ENCODE assay signal across 12 cellular contexts in genomic region chr7:117728858-117729257, GRCh38.
DNase-seq lines count a peak whose midpoint lies in the region; ATAC-seq, FAIRE-seq and TF ChIP-seq lines count a peak whose summit lies in the region.
"Had no signal": no experiment of that assay in that cellular context is flagged by ENCODE, and none has a peak within 500 bp of the region (broad histone marks: within the 10 kb centered on the region; RNA-seq: fewer than 3 reads in every experiment).

No MANE protein-coding gene starts in this region.

- H3K27ac ChIP-seq in OCI-LY3 (ENCODE audit: low read length) = peak overlapping the region; percentile 11
- peak overlapping the region; percentile 67 for H3K27ac ChIP-seq in mesenchymal stem cell (ENCODE audit: low read length, poor library complexity, severe bottlenecking)
- no peak overlapping the region for H3K27ac ChIP-seq in tibial nerve
- no peak overlapping the region for H3K27ac ChIP-seq in small intestine (ENCODE audit: low read depth in 1 of 2, low read length in 1 of 2)
- H3K27ac ChIP-seq: adrenal gland; BLaER1 treated with 17β-estradiol and CSF1 and Interleukin-3, amounts not matched to agents 10 nM and 100 nM had no signal

- H2AFZ ChIP-seq in OCI-LY3 (ENCODE audit: low read depth, low read length) = no peak overlapping the region
- H2AFZ ChIP-seq in mesenchymal stem cell (ENCODE audit: low read depth, low read length) = no peak overlapping the region

- no peak overlapping the region for H3K14ac ChIP-seq in mesenchymal stem cell (ENCODE audit: low read length in 2 of 2)

- H3K27me3 ChIP-seq in OCI-LY3 (ENCODE audit: low read depth, low read length) (no peaks in the 10 kb centered on the region), mesenchymal stem cell (ENCODE audit: control insufficient read depth in 1 of 2, insufficient read depth in 1 of 2, low read length in 2 of 2) (no peaks in the 10 kb centered on the region), tibial nerve (no peaks in the 10 kb centered on the region), small intestine (ENCODE audit: control insufficient read depth in 2 of 2, insufficient read depth in 2 of 2, low read length in 2 of 2) (no peaks in the 10 kb centered on the region)
- H3K27me3 ChIP-seq: adrenal gland; BLaER1 treated with 17β-estradiol and CSF1 and Interleukin-3, amounts not matched to agents 10 nM and 100 nM had no signal

- peak; percentile 50 for ATAC-seq in GM18502 (IDR thresholded peaks at IDR 0.05; ENCODE audit: poor library complexity, unreplicated experiment)
- ATAC-seq in HG02678 (IDR thresholded peaks at IDR 0.05; ENCODE audit: unreplicated experiment) = peak; percentile 39

- TF ChIP-seq POLR2A in tibial nerve (IDR thresholded peaks at IDR 0.05) = no peak

- no peaks in the 10 kb centered on the region for H3K36me3 ChIP-seq in OCI-LY3 (replicated peaks; ENCODE audit: low read depth, low read length)
- H3K36me3 ChIP-seq in mesenchymal stem cell (ENCODE audit: control insufficient read depth in 1 of 2, insufficient read depth in 2 of 2, low read depth in 1 of 2, low read length in 2 of 2) = peaks cover 8 to 15% of the 10 kb centered on the region in 2 experiments
- H3K36me3 ChIP-seq in tibial nerve = peaks cover 0 to 21% (median 0%) of the 10 kb centered on the region in 3 donors
- no peaks in the 10 kb centered on the region for H3K36me3 ChIP-seq in small intestine (ENCODE audit: control insufficient read depth in 2 of 2, insufficient read depth in 2 of 2, low read length in 2 of 2)
- H3K36me3 ChIP-seq: adrenal gland; BLaER1 treated with 17β-estradiol and CSF1 and Interleukin-3, amounts not matched to agents 10 nM and 100 nM had no signal

- no peak overlapping the region for H3K23ac ChIP-seq in mesenchymal stem cell (ENCODE audit: low read length in 2 of 2)

- H4K8ac ChIP-seq in mesenchymal stem cell (ENCODE audit: low read length) = no peak overlapping the region

- H2BK12ac ChIP-seq in mesenchymal stem cell (ENCODE audit: low read length in 2 of 2) = no peak overlapping the region

- TF ChIP-seq CTCF in OCI-LY3 (IDR thresholded peaks at IDR 0.05; ENCODE audit: low read depth, low read length) (no peak), tibial nerve (IDR thresholded peaks at IDR 0.05) (no peak)

- no peak overlapping the region for H2BK5ac ChIP-seq in mesenchymal stem cell (ENCODE audit: low read depth, low read length, poor library complexity, severe bottlenecking)

- H3K9ac ChIP-seq in OCI-LY3 (ENCODE audit: low read length) = peak overlapping the region; percentile 1; the same call in 1 of the 2 replicates
- no peak overlapping the region for H3K9ac ChIP-seq in mesenchymal stem cell (ENCODE audit: low read length)

- no peak overlapping the region for H2AK5ac ChIP-seq in mesenchymal stem cell (ENCODE audit: low read length, severe bottlenecking)

- no peaks in the 10 kb centered on the region for H3K79me2 ChIP-seq in OCI-LY3 (ENCODE audit: low read length)

- no peak for TF ChIP-seq EP300 in tibial nerve (IDR thresholded peaks at IDR 0.05)

- peak; percentile 12 for DNase-seq in mesenchymal stem cell
- no peak for DNase-seq in AML-193 (lab: John Stamatoyannopoulos, UW)
- no peak for DNase-seq in epidermal melanocyte (ENCODE audit: insufficient read length, low spot score)
- no peak for DNase-seq in tibial nerve (ENCODE audit: low spot score in 2 of 2)
- DNase-seq in small intestine = no peak
- DNase-seq: adrenal gland, NCI-H1105 had no signal

- H3K4me2 ChIP-seq in OCI-LY3 (ENCODE audit: low read length) (peak overlapping the region; percentile 61), mesenchymal stem cell (ENCODE audit: low read length, poor library complexity, severe bottlenecking) (peak overlapping the region; percentile 18)

- H3K4me3 ChIP-seq in OCI-LY3 (ENCODE audit: low read length) = peak overlapping the region; percentile 35
- H3K4me3 ChIP-seq in mesenchymal stem cell (ENCODE audit: insufficient read depth in 1 of 2, low read depth in 1 of 2, low read length in 2 of 2) = no peak overlapping the region
- H3K4me3 ChIP-seq in tibial nerve = no peak overlapping the region
- no peak overlapping the region for H3K4me3 ChIP-seq in small intestine (ENCODE audit: low read depth in 1 of 2, low read length in 2 of 2)
- H3K4me3 ChIP-seq: adrenal gland; BLaER1 treated with 17β-estradiol and CSF1 and Interleukin-3, amounts not matched to agents 10 nM and 100 nM; lung had no signal

- H4K20me1 ChIP-seq in OCI-LY3 (ENCODE audit: insufficient read depth, low read length) = no peaks in the 10 kb centered on the region
- H4K20me1 ChIP-seq: BLaER1 treated with 17β-estradiol and CSF1 and Interleukin-3, amounts not matched to agents 10 nM and 100 nM had no signal

- no peak overlapping the region for H4K91ac ChIP-seq in mesenchymal stem cell (ENCODE audit: low read length)

- no peak overlapping the region for H3K4ac ChIP-seq in mesenchymal stem cell (ENCODE audit: low read depth in 1 of 2, low read length in 2 of 2)

- no peak for FAIRE-seq in small intestine (lab: Jason Lieb, UNC)

- WGBS in mesenchymal stem cell = 55% methylated on average over 5 of the region's 5 CpGs
- WGBS in tibial nerve, 2 donors = 16 to 21% methylated on average over 5 of the region's 5 CpGs
- WGBS in small intestine, 3 donors = 53 to 71% (median 61%) methylated on average over 5 of the region's 5 CpGs

- H2BK120ac ChIP-seq in mesenchymal stem cell (ENCODE audit: low read depth, low read length) = no peak overlapping the region

- no peaks in the 10 kb centered on the region for H3K79me1 ChIP-seq in mesenchymal stem cell (replicated peaks; ENCODE audit: low read length, poor library complexity, severe bottlenecking)

- H3K9me3 ChIP-seq in OCI-LY3 (ENCODE audit: insufficient read depth, low read length) = no peaks in the 10 kb centered on the region
- no peaks in the 10 kb centered on the region for H3K9me3 ChIP-seq in mesenchymal stem cell (ENCODE audit: control insufficient read depth, low read length)
- H3K9me3 ChIP-seq in tibial nerve = no peaks in the 10 kb centered on the region
- no peaks in the 10 kb centered on the region for H3K9me3 ChIP-seq in small intestine (ENCODE audit: control insufficient read depth, low read depth)
- H3K9me3 ChIP-seq: adrenal gland; BLaER1 treated with 17β-estradiol and CSF1 and Interleukin-3, amounts not matched to agents 10 nM and 100 nM had no signal

- H3K4me1 ChIP-seq in OCI-LY3 (ENCODE audit: low read length) (peaks cover 42% of the 10 kb centered on the region), mesenchymal stem cell (ENCODE audit: control insufficient read depth, insufficient read depth, low read depth, low read length) (peaks cover 5% of the 10 kb centered on the region), tibial nerve (peaks cover 0 to 3% (median 0%) of the 10 kb centered on the region in 4 donors), small intestine (ENCODE audit: control insufficient read depth in 2 of 2, insufficient read depth in 1 of 2, low read depth in 1 of 2, low read length in 1 of 2) (no peaks in the 10 kb centered on the region)
- H3K4me1 ChIP-seq: adrenal gland had no signal

- H3K18ac ChIP-seq in mesenchymal stem cell (ENCODE audit: low read depth in 1 of 2, low read length in 2 of 2) = no peak overlapping the region

- H2BK15ac ChIP-seq in mesenchymal stem cell (ENCODE audit: low read depth, poor library complexity, severe bottlenecking) = no peak overlapping the region

Comparison
In these comparisons a context has a peak if more than half of its experiments do, and no peak if none do; other contexts are left out.
1. H3K27ac ChIP-seq: peak in OCI-LY3 (single experiment) and mesenchymal stem cell (single experiment); none in tibial nerve (0 of 4) and small intestine (0 of 2).